Comparison of ENCODE assay signal across 8 cellular contexts in genomic region chr12:105109465-105110212, GRCh38. TPM values are rescaled to one million over a fixed set of nuclear protein-coding genes. Genes with fewer than 3 reads are reported as not detected.
DNase-seq lines count a peak whose midpoint lies in the region; ATAC-seq and TF ChIP-seq lines count a peak whose summit lies in the region.

No MANE protein-coding gene starts in this region.

- H3K9me3 Mint-ChIP-seq in CD14-positive monocyte = peaks cover 0 to 3% (median 2%) of the 10 kb centered on the region in 7 donors

- no peak overlapping the region for H3K9ac ChIP-seq in parathyroid adenoma

- H3K4me3 ChIP-seq in NB4 (ENCODE audit: low read depth, low read length) (peak overlapping the region; percentile 84), parathyroid adenoma (ENCODE audit: low read depth, low read length) (peak overlapping the region; percentile 69)
- H3K4me3 ChIP-seq in effector memory CD4-positive, alpha-beta T cell (ENCODE audit: insufficient read depth, low read depth, low read length, poor library complexity, severe bottlenecking) = peak overlapping the region; percentile 4

- peaks cover 9% of the 10 kb centered on the region for H3K36me3 ChIP-seq in effector memory CD4-positive, alpha-beta T cell (ENCODE audit: control insufficient read depth, insufficient read depth, low read length)
- H3K36me3 ChIP-seq in parathyroid adenoma (ENCODE audit: control insufficient read depth, insufficient read depth, low read length) = no peaks in the 10 kb centered on the region

- peaks cover 9% of the 10 kb centered on the region for H3K4me1 ChIP-seq in effector memory CD4-positive, alpha-beta T cell (ENCODE audit: control insufficient read depth, insufficient read depth, low read length, poor library complexity, severe bottlenecking)
- peaks cover 3% of the 10 kb centered on the region for H3K4me1 ChIP-seq in parathyroid adenoma

- ATAC-seq in GM21381 (IDR thresholded peaks at IDR 0.05; ENCODE audit: unreplicated experiment) (peak; percentile 26), HG02970 (IDR thresholded peaks at IDR 0.05; ENCODE audit: low FRiP score, unreplicated experiment) (no peak)

- H3K4me2 ChIP-seq in parathyroid adenoma (ENCODE audit: low read length) = peak overlapping the region; percentile 60

- H3K27ac Mint-ChIP-seq in CD14-positive monocyte = peak overlapping the region; percentile 85 to 98 (median 95)

- DNase-seq in CD14-positive monocyte (ENCODE audit: low spot score) = no peak
- DNase-seq in NB4 (ENCODE audit: low read depth) = peak; percentile 66
- no peak for DNase-seq in effector memory CD4-positive, alpha-beta T cell
- no peak for DNase-seq in UCSD-AML1 (lab: John Stamatoyannopoulos, UW; ENCODE audit: unreplicated experiment)
- no peak for DNase-seq in Kasumi-1 (lab: John Stamatoyannopoulos, UW)

- H3K27me3 Mint-ChIP-seq in CD14-positive monocyte (ENCODE audit: low read depth in 3 of 3) = peaks cover 1 to 4% (median 4%) of the 10 kb centered on the region in 3 donors

- H3K36me3 Mint-ChIP-seq in CD14-positive monocyte = peaks cover 21 to 22% of the 10 kb centered on the region in 2 donors

- intact Hi-C loops in CD14-positive monocyte (cut with micrococcal nuclease) = loop anchor here (10.0 kb wide), 5 partner anchors 805 to 1175 kb away; partner anchors contain the start of genes EID3 (in 1 of the 2), HSP90B1 (in 1 of the 2), NFYB (in 1 of the 2) and TDG (in 1 of the 2)

- TF ChIP-seq POLR2A in NB4 (IDR thresholded peaks at IDR 0.05; ENCODE audit: extremely low read depth, insufficient read length) = no peak

- peaks cover 19% of the 10 kb centered on the region for H3K79me2 ChIP-seq in parathyroid adenoma

- no peak overlapping the region for H3K27ac ChIP-seq in effector memory CD4-positive, alpha-beta T cell (ENCODE audit: insufficient read depth, low read length, poor library complexity, severe bottlenecking)
- peak overlapping the region; percentile 0 for H3K27ac ChIP-seq in parathyroid adenoma

- H3K4me3 Mint-ChIP-seq in CD14-positive monocyte = peak overlapping the region; percentile 93 to 99

- no peak for TF ChIP-seq CTCF in CD14-positive monocyte (IDR thresholded peaks at IDR 0.05)
- no peak for TF ChIP-seq CTCF in NB4 (IDR thresholded peaks at IDR 0.05; ENCODE audit: low read depth, low read length)
- TF ChIP-seq CTCF in parathyroid adenoma (IDR thresholded peaks at IDR 0.05) = no peak

- no peaks in the 10 kb centered on the region for H3K9me3 ChIP-seq in effector memory CD4-positive, alpha-beta T cell (ENCODE audit: control insufficient read depth, low read length)
- no peaks in the 10 kb centered on the region for H3K9me3 ChIP-seq in parathyroid adenoma (ENCODE audit: control insufficient read depth, low read length)

- H3K4me1 Mint-ChIP-seq in CD14-positive monocyte = peaks cover 48% of the 10 kb centered on the region

- H3K27me3 ChIP-seq in effector memory CD4-positive, alpha-beta T cell (replicated peaks; ENCODE audit: control insufficient read depth, insufficient read depth, low read length, poor library complexity, severe bottlenecking) = peaks cover 4% of the 10 kb centered on the region
- H3K27me3 ChIP-seq in parathyroid adenoma (ENCODE audit: control insufficient read depth, insufficient read depth, low read length) = no peaks in the 10 kb centered on the region

- no peak overlapping the region for H2AFZ ChIP-seq in parathyroid adenoma

RNA-seq across cellular contexts. Expression of gene WASHC4, which starts 2.1 kb away (rescaled TPM):
- 10 to 100 TPM; 69.0 to 95.3 TPM for polyA plus RNA-seq in CD14-positive monocyte

RNA-seq across cellular contexts. Expression of gene ALDH1L2, which starts 25.4 kb away (rescaled TPM):
- under 1 TPM in 1 of 2 donors, not detected in 1; 0.03 TPM for polyA plus RNA-seq in CD14-positive monocyte

Comparison
In these comparisons a context has a peak if more than half of its experiments do, and no peak if none do; other contexts are left out.
1. H3K4me3 ChIP-seq: peak in every context shown above with its lines; median percentile 84 in NB4; 69 in parathyroid adenoma; 4 in effector memory CD4-positive, alpha-beta T cell.